In the genomic region with DNA sequence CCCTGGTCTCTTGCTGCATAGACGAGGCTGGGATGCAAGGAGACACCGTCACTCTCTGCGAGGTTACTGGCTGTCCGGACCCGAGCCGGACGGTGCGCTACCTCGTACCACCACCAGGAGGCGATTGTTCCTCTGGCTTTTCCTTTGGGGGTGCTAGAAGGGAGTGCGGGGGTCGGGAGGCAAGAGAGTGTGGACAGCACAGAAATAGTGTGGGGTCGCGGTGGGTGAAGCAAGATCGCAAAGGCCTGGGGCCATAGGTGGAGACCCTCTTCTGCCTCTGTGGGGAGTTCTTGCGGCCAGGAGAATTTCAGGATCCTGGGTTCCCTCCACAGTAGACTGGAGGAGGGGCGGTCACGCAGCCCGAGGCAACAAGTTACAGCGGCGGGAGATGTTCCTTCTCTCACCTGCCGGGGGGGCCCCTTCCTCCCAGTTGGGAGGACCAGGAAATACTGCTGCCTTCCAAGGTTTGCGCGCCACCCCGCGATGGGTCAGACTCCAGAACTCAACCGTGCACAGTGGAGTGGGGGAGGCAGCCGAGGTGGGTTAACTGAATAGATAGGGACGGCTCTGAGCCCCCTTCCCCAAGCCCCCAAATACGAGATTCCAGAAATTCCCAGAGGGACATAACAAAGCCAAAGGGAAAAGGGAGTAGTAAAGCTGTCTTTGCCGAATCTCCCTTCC, we compare ENCODE assay signal across 8 cellular contexts. TPM values are rescaled to one million over a fixed set of nuclear protein-coding genes. Genes with fewer than 3 reads are reported as not detected.
DNase-seq lines count a peak whose midpoint lies in the region; ATAC-seq and TF ChIP-seq lines count a peak whose summit lies in the region.

No MANE protein-coding gene starts in this region.

- H4K20me1 ChIP-seq in OCI-LY3 (ENCODE audit: insufficient read depth, low read length), result no peaks in the 10 kb centered on the region

- no peak overlapping the region for H2BK120ac ChIP-seq in trophoblast cell (ENCODE audit: insufficient read depth, low read length, poor library complexity)

- H4K8ac ChIP-seq in trophoblast cell (ENCODE audit: low read depth, low read length), result no peak overlapping the region

- H2BK5ac ChIP-seq in trophoblast cell (ENCODE audit: low read depth, low read length, poor library complexity), result no peak overlapping the region

- H2AK5ac ChIP-seq in trophoblast cell (ENCODE audit: low read length), result no peak overlapping the region

- H3K79me2 ChIP-seq in OCI-LY3 (ENCODE audit: low read length) (no peaks in the 10 kb centered on the region), trophoblast cell (ENCODE audit: control insufficient read depth, insufficient read depth, low read length, poor library complexity) (no peaks in the 10 kb centered on the region)

- H2AFZ ChIP-seq in OCI-LY3 (ENCODE audit: low read depth, low read length), result no peak overlapping the region
- H2AFZ ChIP-seq in trophoblast cell (ENCODE audit: insufficient read depth, low read length, poor library complexity), result no peak overlapping the region

- H3K27me3 ChIP-seq in OCI-LY3 (ENCODE audit: low read depth, low read length) (no peaks in the 10 kb centered on the region), gastroesophageal sphincter (peaks cover 99% of the 10 kb centered on the region), trophoblast cell (ENCODE audit: insufficient read depth, low read length) (peaks cover 34% of the 10 kb centered on the region)

- H2BK12ac ChIP-seq in trophoblast cell (ENCODE audit: low read length), result no peak overlapping the region

- H3K18ac ChIP-seq in trophoblast cell (ENCODE audit: low read length), result no peak overlapping the region

- TF ChIP-seq EP300 in gastroesophageal sphincter (IDR thresholded peaks at IDR 0.05), result no peak

- ATAC-seq in gastroesophageal sphincter (peak; percentile 47), HG02938 (IDR thresholded peaks at IDR 0.05; ENCODE audit: unreplicated experiment) (no peak)

- no peak overlapping the region for H3K9ac ChIP-seq in OCI-LY3 (ENCODE audit: low read length)
- H3K9ac ChIP-seq in trophoblast cell (ENCODE audit: low read length), result no peak overlapping the region

- peaks cover 19% of the 10 kb centered on the region for H3K4me1 ChIP-seq in OCI-LY3 (ENCODE audit: low read length)
- peaks cover 0 to 22% (median 13%) of the 10 kb centered on the region in 3 donors for H3K4me1 ChIP-seq in gastroesophageal sphincter
- peaks cover 10 to 13% of the 10 kb centered on the region in 2 experiments for H3K4me1 ChIP-seq in trophoblast cell (ENCODE audit: control insufficient read depth in 1 of 2, insufficient read depth in 2 of 2, low read length in 2 of 2)

- no peak overlapping the region for H3K14ac ChIP-seq in trophoblast cell (ENCODE audit: low read length)

- no peak overlapping the region for H4K91ac ChIP-seq in trophoblast cell (ENCODE audit: low read depth, low read length)

- H3K9me3 ChIP-seq in OCI-LY3 (ENCODE audit: insufficient read depth, low read length), result no peaks in the 10 kb centered on the region
- H3K9me3 ChIP-seq in gastroesophageal sphincter, result no peaks in the 10 kb centered on the region
- H3K9me3 ChIP-seq in trophoblast cell (ENCODE audit: insufficient read depth, low read depth, low read length), result peaks cover 11% of the 10 kb centered on the region

- TF ChIP-seq CTCF in OCI-LY3 (IDR thresholded peaks at IDR 0.05; ENCODE audit: low read depth, low read length), result peak; percentile 62
- TF ChIP-seq CTCF in gastroesophageal sphincter (IDR thresholded peaks at IDR 0.05), result peak in 3 of 4 experiments; percentile 60 to 81 (median 79)

- H3K27ac ChIP-seq in OCI-LY3 (ENCODE audit: low read length) (no peak overlapping the region), gastroesophageal sphincter (no peak overlapping the region), trophoblast cell (ENCODE audit: low read depth, low read length) (no peak overlapping the region)

- H3K36me3 ChIP-seq in OCI-LY3 (replicated peaks; ENCODE audit: low read depth, low read length), result peaks cover 6% of the 10 kb centered on the region
- no peaks in the 10 kb centered on the region for H3K36me3 ChIP-seq in gastroesophageal sphincter
- no peaks in the 10 kb centered on the region for H3K36me3 ChIP-seq in trophoblast cell (ENCODE audit: control insufficient read depth in 1 of 2, insufficient read depth in 2 of 2, low read length in 2 of 2)

- no peaks in the 10 kb centered on the region for H3K79me1 ChIP-seq in trophoblast cell (ENCODE audit: low read length)

- 0 to 5% methylated on average over 4 to 15 of the region's 31 CpGs for WGBS in gastroesophageal sphincter (ENCODE audit: low coverage in 1 of 2), 2 donors
- no CpG with 5 or more reads among the region's 31 CpGs for WGBS in trophoblast cell (ENCODE audit: extremely low coverage, insufficient coverage, insufficient read length)

- H3K4me3 ChIP-seq in OCI-LY3 (ENCODE audit: low read length), result no peak overlapping the region
- peak overlapping the region in 1 of 2 donors; percentile 24 for H3K4me3 ChIP-seq in gastroesophageal sphincter
- H3K4me3 ChIP-seq in trophoblast cell (ENCODE audit: low read depth, low read length), result no peak overlapping the region

- H3K4ac ChIP-seq in trophoblast cell (ENCODE audit: low read depth, low read length), result no peak overlapping the region

- peak; percentile 63 for DNase-seq in NCI-H2227 (lab: John Stamatoyannopoulos, UW; ENCODE audit: unreplicated experiment)
- no peak for DNase-seq in NCI-H2227 treated with DMSO at 0.1 percent for 48 hours (lab: John Stamatoyannopoulos, UW)
- DNase-seq in activated T-helper 9 cell treated with anti-CD3 and anti-CD28 coated beads, Interleukin-2, amount 50 U/mL, for 16 hours (ENCODE audit: low read depth), result peak; percentile 58
- DNase-seq in trophoblast cell, result peak in 1 of 2 donors; percentile 40
- DNase-seq in NCI-H1436 treated with DMSO at 0.1 percent for 48 hours (lab: John Stamatoyannopoulos, UW), result no peak

- no peak overlapping the region for H4K12ac ChIP-seq in trophoblast cell (ENCODE audit: low read depth, low read length)

- H3K4me2 ChIP-seq in OCI-LY3 (ENCODE audit: low read length), result no peak overlapping the region
- H3K4me2 ChIP-seq in trophoblast cell (ENCODE audit: low read length), result peak overlapping the region; percentile 61

- no peak overlapping the region for H3K23ac ChIP-seq in trophoblast cell (ENCODE audit: low read length)

- TF ChIP-seq POLR2A in gastroesophageal sphincter (IDR thresholded peaks at IDR 0.05), result no peak

RNA-seq across cellular contexts. Expression of a gene that starts 6.9 kb away (rescaled TPM):
- under 1 TPM in 3 of 4 donors, not detected in 1; 0.13 to 0.92 (median 0.39) TPM for total RNA-seq in gastroesophageal sphincter
- polyA plus RNA-seq in trophoblast cell (2013), result 86.2 and 88.4 TPM in 2 replicates

RNA-seq across cellular contexts. Expression of a gene that starts 13.2 kb away (rescaled TPM):
- total RNA-seq in gastroesophageal sphincter, result 1 to 10 TPM; 1.1 to 6.6 (median 5.0) TPM
- 0.15 and 0.21 TPM in 2 replicates for polyA plus RNA-seq in trophoblast cell (2013)

RNA-seq across cellular contexts. Expression of a gene that starts 13.3 kb away (rescaled TPM):
- 1 to 10 TPM in 2 of 4 donors, not detected in 2; 1.2 TPM for total RNA-seq in gastroesophageal sphincter
- polyA plus RNA-seq in trophoblast cell (2013), result 0.23 and 0.24 TPM in 2 replicates

Comparison
In these comparisons a context has a peak if more than half of its experiments do, and no peak if none do; other contexts are left out.
1. DNase-seq: peak in NCI-H2227 (single experiment) and activated T-helper 9 cell treated with anti-CD3 and anti-CD28 coated beads, Interleukin-2, amount 50 U/mL, for 16 hours (single experiment); none in NCI-H2227 treated with DMSO at 0.1 percent for 48 hours (single experiment) and NCI-H1436 treated with DMSO at 0.1 percent for 48 hours (single experiment).